In genomic region chr9:96612105-96612965, GRCh38 we compare ENCODE assay signal across 10 cellular contexts. TPM values are rescaled to one million over a fixed set of nuclear protein-coding genes. Genes with fewer than 3 reads are reported as not detected.
DNase-seq lines count a peak whose midpoint lies in the region; ATAC-seq, FAIRE-seq and TF ChIP-seq lines count a peak whose summit lies in the region.
"Had no signal": no experiment of that assay in that cellular context is flagged by ENCODE, and none has a peak within 500 bp of the region (broad histone marks: within the 10 kb centered on the region; RNA-seq: fewer than 3 reads in every experiment).

No MANE protein-coding gene starts in this region.

- peak overlapping the region; percentile 45 for H3K18ac ChIP-seq in H9 (ENCODE audit: insufficient read length, low read depth, low read length)

- no peak overlapping the region for H3K27ac ChIP-seq in H9 (ENCODE audit: insufficient read length, low read depth, low read length)
- H3K27ac ChIP-seq in SJCRH30: peak overlapping the region; percentile 36
- peak overlapping the region in 2 of 4 donors; percentile 3 to 23 for H3K27ac ChIP-seq in pancreas
- H3K27ac ChIP-seq: parathyroid adenoma had no signal

- DNase-seq in H9: no peak
- peak; percentile 78 to 88 for DNase-seq in SJCRH30
- peak; percentile 78 for DNase-seq in foreskin melanocyte
- peak in 4 of 6 donors; percentile 35 to 46 (median 42) for DNase-seq in pancreas
- DNase-seq in NCI-H524 (lab: John Stamatoyannopoulos, UW): no peak
- no peak for DNase-seq in activated T-cell treated with anti-CD3 and anti-CD28 coated beads, Interleukin-2, amount 50 U/mL, for 48 hours
- DNase-seq in stimulated activated naive CD8-positive, alpha-beta T cell treated with anti-CD3 and anti-CD28 coated beads, Interleukin-15, amount 100 ng/mL, for 72 hours: no peak

- no peak overlapping the region for H2BK12ac ChIP-seq in H9 (ENCODE audit: insufficient read length, low read depth, low read length)

- FAIRE-seq in pancreas (lab: Jason Lieb, UNC): no peak

- no peak overlapping the region for H2BK15ac ChIP-seq in H9 (ENCODE audit: low read depth, low read length)

- no peak overlapping the region for H3T11ph ChIP-seq in H9 (ENCODE audit: low read length)

- TF ChIP-seq CTCF in H9 (conservative IDR thresholded peaks at IDR 0.05) (no peak), pancreas (IDR thresholded peaks at IDR 0.05) (no peak)

- ATAC-seq in pancreas: peak; percentile 82 to 95 (median 92)
- no peak for ATAC-seq in HG03039 (IDR thresholded peaks at IDR 0.05; ENCODE audit: unreplicated experiment)
- no peak for ATAC-seq in stimulated activated naive CD8-positive, alpha-beta T cell treated with anti-CD3 and anti-CD28 coated beads, Interleukin-15, amount 100 ng/mL, for 72 hours

- H3K36me3 ChIP-seq in SJCRH30 (no peaks in the 10 kb centered on the region), pancreas (no peaks in the 10 kb centered on the region)

- H3K4me2 ChIP-seq in H9 (ENCODE audit: insufficient read depth, insufficient read length, low read length): peak overlapping the region; percentile 11

- no peaks in the 10 kb centered on the region for H3K9me3 Mint-ChIP-seq in H9
- no peaks in the 10 kb centered on the region for H3K9me3 Mint-ChIP-seq in stimulated activated naive CD8-positive, alpha-beta T cell treated with anti-CD3 and anti-CD28 coated beads, Interleukin-15, amount 100 ng/mL, for 72 hours
- H3K9me3 Mint-ChIP-seq: IgD-negative memory B cell had no signal

- no peak overlapping the region for H4K91ac ChIP-seq in H9 (ENCODE audit: insufficient read length, low read depth, low read length)

- no peaks in the 10 kb centered on the region for H3K23me2 ChIP-seq in H9 (ENCODE audit: insufficient read length, low read depth, low read length, poor library complexity, severe bottlenecking)

- H2AFZ ChIP-seq in H9 (ENCODE audit: low read length): no peak overlapping the region
- H2AFZ ChIP-seq: parathyroid adenoma had no signal

- H3K4me1 Mint-ChIP-seq in H9: peaks cover 17 to 19% of the 10 kb centered on the region in 2 experiments
- H3K4me1 Mint-ChIP-seq in stimulated activated naive CD8-positive, alpha-beta T cell treated with anti-CD3 and anti-CD28 coated beads, Interleukin-15, amount 100 ng/mL, for 72 hours: no peaks in the 10 kb centered on the region
- H3K4me1 Mint-ChIP-seq: IgD-negative memory B cell had no signal

- peaks cover 9% of the 10 kb centered on the region; the same call in 1 of the 2 replicates for H3K79me2 ChIP-seq in H9 (ENCODE audit: insufficient read depth, low read length)
- H3K79me2 ChIP-seq: parathyroid adenoma had no signal

- H3K79me1 ChIP-seq in H9 (ENCODE audit: insufficient read depth, low read depth, low read length, poor library complexity, severe bottlenecking): peaks cover 6% of the 10 kb centered on the region

- no peak overlapping the region for H3K9ac ChIP-seq in H9 (ENCODE audit: extremely low read depth, insufficient read length, low read length)
- H3K9ac ChIP-seq: parathyroid adenoma had no signal

- H2BK120ac ChIP-seq in H9 (ENCODE audit: low read depth, low read length, poor library complexity, severe bottlenecking): no peak overlapping the region

- H2BK20ac ChIP-seq in H9 (ENCODE audit: low read depth, low read length, poor library complexity, severe bottlenecking): no peak overlapping the region

- WGBS in H9 (ENCODE audit: extremely low coverage, insufficient read length, low lambda C conversion rate): no CpG with 5 or more reads among the region's 12 CpGs
- 32 to 34% methylated on average over 12 of the region's 12 CpGs for WGBS in pancreas, 2 donors

- intact Hi-C loops in pancreas (cut with DNase I): no loop called here

- H4K8ac ChIP-seq in H9 (replicated peaks; ENCODE audit: insufficient read length, low read depth, low read length): no peak overlapping the region

- H3K36me3 Mint-ChIP-seq in H9 (ENCODE audit: insufficient read depth in 1 of 3, low read depth in 3 of 3): no peaks in the 10 kb centered on the region

- no peak overlapping the region for H3K23ac ChIP-seq in H9 (ENCODE audit: insufficient read length, low read depth, low read length)

- H3K56ac ChIP-seq in H9 (ENCODE audit: insufficient read length, low read depth, low read length): no peak overlapping the region

- H3K4ac ChIP-seq in H9 (ENCODE audit: low read depth, low read length): no peak overlapping the region

- H2BK5ac ChIP-seq in H9 (ENCODE audit: insufficient read length, low read length): no peak overlapping the region

- H3K4me1 ChIP-seq in H9 (ENCODE audit: insufficient read depth, low read length) (peaks cover 12% of the 10 kb centered on the region; the same call in 1 of the 2 replicates), SJCRH30 (peaks cover 15% of the 10 kb centered on the region), pancreas (peaks cover 0 to 14% (median 0%) of the 10 kb centered on the region in 3 donors)

- peak overlapping the region; percentile 30 for H3K4me3 ChIP-seq in SJCRH30
- no peak overlapping the region for H3K4me3 ChIP-seq in pancreas

- H3K27me3 ChIP-seq in H9 (ENCODE audit: insufficient read depth, low read length) (no peaks in the 10 kb centered on the region), SJCRH30 (no peaks in the 10 kb centered on the region), pancreas (no peaks in the 10 kb centered on the region)

- no peaks in the 10 kb centered on the region for H4K20me1 ChIP-seq in H9 (ENCODE audit: control insufficient read depth, insufficient read depth, insufficient read length)

- peaks cover 14% of the 10 kb centered on the region for H3K27me3 Mint-ChIP-seq in H9 (ENCODE audit: low read depth)
- H3K27me3 Mint-ChIP-seq in stimulated activated naive CD8-positive, alpha-beta T cell treated with anti-CD3 and anti-CD28 coated beads, Interleukin-15, amount 100 ng/mL, for 72 hours: peaks cover 97% of the 10 kb centered on the region

- H2AK5ac ChIP-seq in H9 (ENCODE audit: insufficient read length, low read length): no peak overlapping the region

- peak overlapping the region in 1 of 2 experiments; percentile 55; a peak in 3 of 5 replicates for H3K4me3 Mint-ChIP-seq in H9
- no peak overlapping the region for H3K4me3 Mint-ChIP-seq in stimulated activated naive CD8-positive, alpha-beta T cell treated with anti-CD3 and anti-CD28 coated beads, Interleukin-15, amount 100 ng/mL, for 72 hours
- H3K4me3 Mint-ChIP-seq: IgD-negative memory B cell had no signal

- peak overlapping the region; percentile 79 for H3K14ac ChIP-seq in H9 (ENCODE audit: insufficient read depth, low read length)

- no peaks in the 10 kb centered on the region for H3K9me3 ChIP-seq in H9 (ENCODE audit: control insufficient read depth, low read depth, low read length)
- H3K9me3 ChIP-seq in SJCRH30 (replicated peaks): no peaks in the 10 kb centered on the region
- no peaks in the 10 kb centered on the region for H3K9me3 ChIP-seq in pancreas

- peak overlapping the region; percentile 23 to 89 (median 34); a peak in 4 of 7 replicates for H3K27ac Mint-ChIP-seq in H9
- no peak overlapping the region for H3K27ac Mint-ChIP-seq in stimulated activated naive CD8-positive, alpha-beta T cell treated with anti-CD3 and anti-CD28 coated beads, Interleukin-15, amount 100 ng/mL, for 72 hours
- H3K27ac Mint-ChIP-seq: IgD-negative memory B cell had no signal

- H4K5ac ChIP-seq in H9 (ENCODE audit: insufficient read length, low read depth, low read length): no peak overlapping the region

RNA-seq across cellular contexts. Expression of gene CDC14B, which starts 7.3 kb away (rescaled TPM):
- 26.6 and 28.4 TPM in 2 replicates for total RNA-seq in H9 (2021)
- total RNA-seq in SJCRH30 (2014; rRNA removed; shearing (Covaris generic)): 36.1 and 37.1 TPM in 2 replicates
- 10 to 100 TPM in 5 of 6 donors, 1 to 10 TPM in 1; 8.2 to 19.3 (median 12.8) TPM for total RNA-seq in pancreas
- 1 to 10 TPM; 4.6 to 8.0 TPM for polyA plus RNA-seq in pancreas

RNA-seq across cellular contexts. Expression of gene PRXL2C, which starts 42.8 kb away (rescaled TPM):
- total RNA-seq in H9 (2021) (4.7 and 5.9 TPM in 2 replicates), pancreas (10 to 100 TPM in 1 of 6 donors, 1 to 10 TPM in 5; 6.0 to 11.2 (median 8.3) TPM)
- 12.2 and 12.5 TPM in 2 replicates for total RNA-seq in SJCRH30 (2014; rRNA removed; shearing (Covaris generic))
- polyA plus RNA-seq in pancreas: 1 to 10 TPM; 4.9 to 8.6 TPM

Comparison
In these comparisons a context has a peak if more than half of its experiments do, and no peak if none do; other contexts are left out.
1. DNase-seq: peak in SJCRH30 (2 of 2), foreskin melanocyte (single experiment) and pancreas (4 of 6); none in H9 (single experiment), NCI-H524 (0 of 2), activated T-cell treated with anti-CD3 and anti-CD28 coated beads, Interleukin-2, amount 50 U/mL, for 48 hours (0 of 2) and stimulated activated naive CD8-positive, alpha-beta T cell treated with anti-CD3 and anti-CD28 coated beads, Interleukin-15, amount 100 ng/mL, for 72 hours (0 of 2).
2. H3K27ac Mint-ChIP-seq: peak in H9 (3 of 3); none in stimulated activated naive CD8-positive, alpha-beta T cell treated with anti-CD3 and anti-CD28 coated beads, Interleukin-15, amount 100 ng/mL, for 72 hours (0 of 2).
3. ATAC-seq: peak in pancreas (4 of 4); none in HG03039 (single experiment) and stimulated activated naive CD8-positive, alpha-beta T cell treated with anti-CD3 and anti-CD28 coated beads, Interleukin-15, amount 100 ng/mL, for 72 hours (single experiment).